25 cellular contexts compared by ENCODE assay signal in genomic region chr7:861222-861621, GRCh38.
"Had no signal": no experiment of that assay in that cellular context is flagged by ENCODE, and none has a peak within 500 bp of the region (broad histone marks: within the 10 kb centered on the region; RNA-seq: fewer than 3 reads in every experiment).

No MANE protein-coding gene starts in this region.

- DNase-seq: activated B cell treated with CpG ODN at 0.5 μM for 24 hours; activated CD4-positive, alpha-beta T cell treated with anti-CD3 and anti-CD28 coated beads for 4 hours; activated CD8-positive, alpha-beta T cell treated with anti-CD3 and anti-CD28 coated beads, Interleukin-2, amount 10 ng/mL, durations not matched to agents 7 days and 5 days; activated effector memory CD4-positive, alpha-beta T cell treated with Interleukin-2 at 50 U/mL for 16 hours; activated naive CD4-positive, alpha-beta T cell treated with anti-CD3 and anti-CD28 coated beads, Interleukin-2, amount 10 ng/mL, durations not matched to agents 7 days and 5 days; activated naive CD8-positive, alpha-beta T cell treated with anti-CD3 and anti-CD28 coated beads, Interleukin-2, amount 50 U/mL, for 24 hours; activated T-cell treated with anti-CD3 and anti-CD28 coated beads, Interleukin-2, amount 50 U/mL, for 24 hours; anterior cingulate cortex; brain microvascular endothelial cell; cortex of kidney; head of caudate nucleus; left ventricle myocardium superior; mesendoderm; natural killer cell; nucleus accumbens; right cardiac atrium; stimulated activated CD4-positive, alpha-beta T cell treated with anti-CD3 and anti-CD28 coated beads, Interleukin-15, amount 100 ng/mL, for 24 hours; stimulated activated CD4-positive, alpha-beta T cell treated with anti-CD3 and anti-CD28 coated beads, Interleukin-2, amount 100 ng/mL, for 48 hours; stimulated activated naive CD8-positive, alpha-beta T cell treated with anti-CD3 and anti-CD28 coated beads, Interleukin-15, amount 100 ng/mL, for 72 hours; T-helper 1 cell; T-helper 9 cell; testis had no signal

- H3K4me1 Mint-ChIP-seq: activated B cell treated with CpG ODN at 0.5 μM for 24 hours; activated naive CD4-positive, alpha-beta T cell treated with anti-CD3 and anti-CD28 coated beads, Interleukin-2, amount 10 ng/mL, durations not matched to agents 7 days and 5 days; activated naive CD8-positive, alpha-beta T cell treated with anti-CD3 and anti-CD28 coated beads, Interleukin-2, amount 50 U/mL, for 24 hours; central memory CD8-positive, alpha-beta T cell; stimulated activated naive CD8-positive, alpha-beta T cell treated with anti-CD3 and anti-CD28 coated beads, Interleukin-15, amount 100 ng/mL, for 72 hours had no signal

- H3K9me3 Mint-ChIP-seq: activated B cell treated with CpG ODN at 0.5 μM for 24 hours; activated naive CD4-positive, alpha-beta T cell treated with anti-CD3 and anti-CD28 coated beads, Interleukin-2, amount 10 ng/mL, durations not matched to agents 7 days and 5 days; activated naive CD8-positive, alpha-beta T cell treated with anti-CD3 and anti-CD28 coated beads, Interleukin-2, amount 50 U/mL, for 24 hours; activated T-cell treated with anti-CD3 and anti-CD28 coated beads, Interleukin-2, amount 50 U/mL, for 24 hours; central memory CD8-positive, alpha-beta T cell; natural killer cell; stimulated activated naive CD8-positive, alpha-beta T cell treated with anti-CD3 and anti-CD28 coated beads, Interleukin-15, amount 100 ng/mL, for 72 hours had no signal

- H3K9me3 ChIP-seq: testis had no signal

- H3K27me3 ChIP-seq: brain microvascular endothelial cell, testis had no signal

- H3K4me3 ChIP-seq: skin epidermis, testis had no signal

- H3K27me3 Mint-ChIP-seq: activated B cell treated with CpG ODN at 0.5 μM for 24 hours; activated naive CD4-positive, alpha-beta T cell treated with anti-CD3 and anti-CD28 coated beads, Interleukin-2, amount 10 ng/mL, durations not matched to agents 7 days and 5 days; activated naive CD8-positive, alpha-beta T cell treated with anti-CD3 and anti-CD28 coated beads, Interleukin-2, amount 50 U/mL, for 24 hours; activated T-cell treated with anti-CD3 and anti-CD28 coated beads, Interleukin-2, amount 50 U/mL, for 24 hours; central memory CD8-positive, alpha-beta T cell; progenitor cell of endocrine pancreas; stimulated activated naive CD8-positive, alpha-beta T cell treated with anti-CD3 and anti-CD28 coated beads, Interleukin-15, amount 100 ng/mL, for 72 hours had no signal

- ATAC-seq: activated CD8-positive, alpha-beta T cell treated with anti-CD3 and anti-CD28 coated beads, Interleukin-2, amount 10 ng/mL, durations not matched to agents 7 days and 5 days; activated naive CD8-positive, alpha-beta T cell treated with anti-CD3 and anti-CD28 coated beads, Interleukin-2, amount 50 U/mL, for 24 hours; left ventricle myocardium superior; natural killer cell; right cardiac atrium; stimulated activated naive CD8-positive, alpha-beta T cell treated with anti-CD3 and anti-CD28 coated beads, Interleukin-15, amount 100 ng/mL, for 72 hours had no signal

- H3K27ac Mint-ChIP-seq: activated B cell treated with CpG ODN at 0.5 μM for 24 hours; activated CD8-positive, alpha-beta T cell treated with anti-CD3 and anti-CD28 coated beads, Interleukin-2, amount 10 ng/mL, durations not matched to agents 7 days and 5 days; activated naive CD4-positive, alpha-beta T cell treated with anti-CD3 and anti-CD28 coated beads, Interleukin-2, amount 10 ng/mL, durations not matched to agents 7 days and 5 days; activated naive CD8-positive, alpha-beta T cell treated with anti-CD3 and anti-CD28 coated beads, Interleukin-2, amount 50 U/mL, for 24 hours; natural killer cell; stimulated activated naive CD8-positive, alpha-beta T cell treated with anti-CD3 and anti-CD28 coated beads, Interleukin-15, amount 100 ng/mL, for 72 hours had no signal

- H3K4me1 ChIP-seq: testis had no signal

- H3K4me3 Mint-ChIP-seq: activated B cell treated with CpG ODN at 0.5 μM for 24 hours; activated CD8-positive, alpha-beta T cell treated with anti-CD3 and anti-CD28 coated beads, Interleukin-2, amount 10 ng/mL, durations not matched to agents 7 days and 5 days; activated naive CD4-positive, alpha-beta T cell treated with anti-CD3 and anti-CD28 coated beads, Interleukin-2, amount 10 ng/mL, durations not matched to agents 7 days and 5 days; activated naive CD8-positive, alpha-beta T cell treated with anti-CD3 and anti-CD28 coated beads, Interleukin-2, amount 50 U/mL, for 24 hours; activated T-cell treated with anti-CD3 and anti-CD28 coated beads, Interleukin-2, amount 50 U/mL, for 24 hours; central memory CD8-positive, alpha-beta T cell; natural killer cell; stimulated activated naive CD8-positive, alpha-beta T cell treated with anti-CD3 and anti-CD28 coated beads, Interleukin-15, amount 100 ng/mL, for 72 hours had no signal

- H3K27ac ChIP-seq: brain microvascular endothelial cell, skin epidermis, testis had no signal
